2 cellular contexts compared by ENCODE assay signal in the genomic region with DNA sequence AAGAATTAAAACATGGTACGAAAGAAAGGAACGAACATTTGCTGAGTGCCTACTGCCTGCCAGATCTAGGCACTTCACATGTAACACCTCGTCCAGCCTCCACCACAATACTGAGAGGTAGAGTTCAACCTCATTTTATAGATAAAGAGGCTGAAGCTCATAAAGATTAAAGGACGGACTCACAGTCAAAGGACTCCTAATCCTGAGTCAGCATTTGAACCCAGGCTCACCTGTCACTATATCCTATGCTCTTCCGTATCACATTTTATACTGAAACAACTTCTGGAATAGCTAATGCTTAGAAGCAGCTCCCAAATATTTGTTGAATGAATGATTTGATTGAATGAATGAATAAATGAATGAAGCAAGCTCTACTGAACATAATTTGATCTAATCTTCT.
TF ChIP-seq lines count a peak whose summit lies in the region.

No MANE protein-coding gene starts in this region.

TF ChIP-seq in IMR-90, 13 proteins besides CTCF, POLR2A, EP300 and RAD21:
- TF ChIP-seq MAFK (IDR thresholded peaks at IDR 0.05; ENCODE audit: low read depth, low read length) = peak; percentile 59
- no peak for TF ChIP-seq MAZ (IDR thresholded peaks at IDR 0.05; ENCODE audit: borderline replicate concordance, low read depth, low read length)
- no peak for TF ChIP-seq NFE2L2 (IDR thresholded peaks at IDR 0.05; ENCODE audit: low read depth, low read length)
- TF ChIP-seq FOS (IDR thresholded peaks at IDR 0.05; ENCODE audit: low read depth, low read length) = no peak
- no peak for TF ChIP-seq CEBPB (IDR thresholded peaks at IDR 0.05; ENCODE audit: low read depth, low read length)
- TF ChIP-seq BHLHE40 (IDR thresholded peaks at IDR 0.05; ENCODE audit: low read depth, low read length) = no peak

TF ChIP-seq in GM12878, 131 proteins besides CTCF, POLR2A, EP300 and RAD21:
- TF ChIP-seq SUPT20H (IDR thresholded peaks at IDR 0.05; ENCODE audit: borderline replicate concordance, control insufficient read depth, low read depth, low read length) (no peak), ZNF24 (IDR thresholded peaks at IDR 0.05) (peak; percentile 83), MXI1 (IDR thresholded peaks at IDR 0.05; ENCODE audit: low read depth, low read length) (no peak), YBX1 (IDR thresholded peaks at IDR 0.05) (no peak)
- TF ChIP-seq, protein P1, sequence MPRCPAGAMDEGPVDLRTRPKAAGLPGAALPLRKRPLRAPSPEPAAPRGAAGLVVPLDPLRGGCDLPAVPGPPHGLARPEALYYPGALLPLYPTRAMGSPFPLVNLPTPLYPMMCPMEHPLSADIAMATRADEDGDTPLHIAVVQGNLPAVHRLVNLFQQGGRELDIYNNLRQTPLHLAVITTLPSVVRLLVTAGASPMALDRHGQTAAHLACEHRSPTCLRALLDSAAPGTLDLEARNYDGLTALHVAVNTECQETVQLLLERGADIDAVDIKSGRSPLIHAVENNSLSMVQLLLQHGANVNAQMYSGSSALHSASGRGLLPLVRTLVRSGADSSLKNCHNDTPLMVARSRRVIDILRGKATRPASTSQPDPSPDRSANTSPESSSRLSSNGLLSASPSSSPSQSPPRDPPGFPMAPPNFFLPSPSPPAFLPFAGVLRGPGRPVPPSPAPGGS (IDR thresholded peaks at IDR 0.05; ENCODE audit: borderline replicate concordance, insufficient read depth, low read depth, low read length, poor library complexity, severe bottlenecking) = no peak
